Comparison of ENCODE assay signal across 11 cellular contexts in genomic region chr4:152585036-152585439, GRCh38. TPM values are rescaled to one million over a fixed set of nuclear protein-coding genes. Genes with fewer than 3 reads are reported as not detected.
DNase-seq lines count a peak whose midpoint lies in the region; ATAC-seq and TF ChIP-seq lines count a peak whose summit lies in the region.
"Had no signal": no experiment of that assay in that cellular context is flagged by ENCODE, and none has a peak within 500 bp of the region (broad histone marks: within the 10 kb centered on the region; RNA-seq: fewer than 3 reads in every experiment).

No MANE protein-coding gene starts in this region.

- no peaks in the 10 kb centered on the region for H3K9me3 Mint-ChIP-seq in natural killer cell
- H3K9me3 Mint-ChIP-seq: neural crest cell had no signal

- intact Hi-C loops in natural killer cell (cut with micrococcal nuclease), result no loop called here

- no peak for TF ChIP-seq CTCF in natural killer cell (IDR thresholded peaks at IDR 0.05)

- H3K4me3 Mint-ChIP-seq in natural killer cell, result peak overlapping the region; percentile 49
- H3K4me3 Mint-ChIP-seq: neural crest cell had no signal

- no peaks in the 10 kb centered on the region for H3K36me3 Mint-ChIP-seq in natural killer cell

- no peaks in the 10 kb centered on the region for H3K4me1 Mint-ChIP-seq in natural killer cell

- ATAC-seq in GM18873 (IDR thresholded peaks at IDR 0.05; ENCODE audit: low FRiP score, unreplicated experiment), result peak; percentile 61
- ATAC-seq in HG02763 (IDR thresholded peaks at IDR 0.05; ENCODE audit: unreplicated experiment), result peak; percentile 71
- peak in 1 of 3 donors; percentile 56 for ATAC-seq in natural killer cell
- ATAC-seq in HG02678 (IDR thresholded peaks at IDR 0.05; ENCODE audit: unreplicated experiment), result no peak
- ATAC-seq: PC-3 had no signal

- DNase-seq in activated CD4-positive, CD25-positive, alpha-beta regulatory T cell treated with anti-CD3 and anti-CD28 coated beads, Interleukin-2, amount 50 U/mL, for 72 hours, result peak; percentile 37
- DNase-seq in natural killer cell, result no peak
- DNase-seq in NCI-H1694 (lab: John Stamatoyannopoulos, UW), result no peak
- DNase-seq in NCI-H2227 (lab: John Stamatoyannopoulos, UW; ENCODE audit: unreplicated experiment), result no peak
- no peak for DNase-seq in cortex of kidney (lab: John Stamatoyannopoulos, UW)
- DNase-seq: activated CD8-positive, alpha-beta memory T cell treated with anti-CD3 and anti-CD28 coated beads, Interleukin-2, amount 50 U/mL, for 4 hours; PC-3 had no signal

- H3K27ac Mint-ChIP-seq in natural killer cell, result peak overlapping the region in 1 of 2 donors; percentile 9

- H3K27me3 Mint-ChIP-seq in natural killer cell (ENCODE audit: low read depth in 2 of 2), result peaks cover 9 to 30% of the 10 kb centered on the region in 2 donors

RNA-seq across cellular contexts. Expression of gene FBXW7, which starts 49.1 kb away (rescaled TPM):
- 100 to 1,000 TPM; 172 to 202 (median 175) TPM for total RNA-seq in natural killer cell
